In genomic region chr20:47817573-47817972, GRCh38 we compare ENCODE assay signal across 18 cellular contexts.
"Had no signal": no experiment of that assay in that cellular context is flagged by ENCODE, and none has a peak within 500 bp of the region (broad histone marks: within the 10 kb centered on the region; RNA-seq: fewer than 3 reads in every experiment).

No MANE protein-coding gene starts in this region.

- H3K27ac ChIP-seq: gastrocnemius medialis, heart right ventricle, left ventricle myocardium inferior, ovary, sigmoid colon, thoracic aorta had no signal

- H3K27me3 ChIP-seq: ovary, sigmoid colon had no signal

- H3K4me1 ChIP-seq: gastrocnemius medialis, heart right ventricle, left ventricle myocardium inferior, sigmoid colon had no signal

- DNase-seq: activated CD4-positive, alpha-beta memory T cell treated with anti-CD3 and anti-CD28 coated beads, Interleukin-2, amount 10 ng/mL, durations not matched to agents 7 days and 5 days; activated CD4-positive, alpha-beta T cell treated with anti-CD3 and anti-CD28 coated beads for 36 hours; activated gamma-delta T cell treated with Interleukin-2 at 50 U/mL for 16 hours; activated T-cell treated with anti-CD3 and anti-CD28 coated beads, Interleukin-2, amount 50 U/mL, for 24 hours; amniotic stem cell; dermis blood vessel endothelial cell; effector memory CD8-positive, alpha-beta T cell; gastrocnemius medialis; heart right ventricle; left ventricle myocardium inferior; mucosa of descending colon; naive thymus-derived CD4-positive, alpha-beta T cell; ovary; stimulated activated CD4-positive, alpha-beta T cell treated with anti-CD3 and anti-CD28 coated beads, Interleukin-12 subunit alpha, Interleukin-12 subunit beta, amount 100 ng/mL, for 4 hours; stimulated activated CD4-positive, alpha-beta T cell treated with anti-CD3 and anti-CD28 coated beads, Interleukin-2, amount 100 ng/mL, for 24 hours; T-helper 2 cell had no signal

- H3K4me3 ChIP-seq: gastrocnemius medialis, heart right ventricle, left ventricle myocardium inferior, mucosa of descending colon, ovary, sigmoid colon, thoracic aorta had no signal

- H3K36me3 ChIP-seq: gastrocnemius medialis, heart right ventricle, left ventricle myocardium inferior, ovary, sigmoid colon, thoracic aorta had no signal

- H3K9me3 ChIP-seq: mucosa of descending colon, ovary, sigmoid colon, thoracic aorta had no signal

- ATAC-seq: activated CD4-positive, alpha-beta T cell treated with anti-CD3 and anti-CD28 coated beads for 36 hours; effector memory CD8-positive, alpha-beta T cell; gastrocnemius medialis; heart right ventricle; mucosa of descending colon; naive thymus-derived CD4-positive, alpha-beta T cell had no signal
